ENCODE assay signal across 3 cellular contexts in genomic region chrX:2773166-2774055, GRCh38. TPM values are rescaled to one million over a fixed set of nuclear protein-coding genes. Genes with fewer than 3 reads are reported as not detected.
"Had no signal": no experiment of that assay in that cellular context is flagged by ENCODE, and none has a peak within 500 bp of the region (broad histone marks: within the 10 kb centered on the region; RNA-seq: fewer than 3 reads in every experiment).

No MANE protein-coding gene starts in this region.

RNA-seq across cellular contexts. Expression of gene XG, which starts 21.6 kb away (rescaled TPM):
- total RNA-seq: glomerular endothelial cell, lung microvascular endothelial cell had no signal

RNA-seq across cellular contexts. Expression of gene GYG2, which starts 55.3 kb away (rescaled TPM):
- polyA plus RNA-seq: keratinocyte had no signal
